10 cellular contexts compared by ENCODE assay signal in the genomic region with DNA sequence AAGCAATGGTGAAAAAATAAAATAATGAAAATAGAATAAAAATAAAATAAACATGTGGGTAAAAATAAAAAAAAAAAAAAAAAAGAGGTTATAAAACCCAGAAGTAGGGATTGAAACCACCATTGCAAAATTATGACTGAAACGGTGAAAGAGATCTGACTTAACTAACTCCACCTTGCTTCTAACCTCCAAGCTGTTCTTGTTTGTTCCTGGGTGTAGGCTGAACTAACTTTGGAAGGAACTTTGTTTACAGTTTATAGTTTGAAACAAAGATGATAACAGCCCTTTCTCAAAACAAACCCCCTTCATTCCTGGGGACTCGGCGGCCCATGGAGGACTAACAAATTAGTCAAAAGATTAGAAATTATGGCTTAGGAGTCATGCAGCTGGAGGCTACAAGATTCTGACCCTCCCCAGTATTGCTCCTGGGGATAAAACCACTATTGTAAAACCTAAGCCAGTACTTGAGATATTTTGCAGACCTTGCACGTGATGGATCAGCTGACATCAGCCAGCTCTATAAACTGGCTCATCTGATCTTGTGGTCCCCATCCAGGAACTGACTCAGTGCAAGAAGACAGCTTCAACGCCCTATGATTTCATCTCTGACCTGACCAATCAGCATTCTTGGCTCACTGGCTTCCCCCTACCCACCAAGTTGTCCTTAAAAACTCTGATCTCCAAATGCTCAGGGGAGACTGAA. TPM values are rescaled to one million over a fixed set of nuclear protein-coding genes. Genes with fewer than 3 reads are reported as not detected.
DNase-seq lines count a peak whose midpoint lies in the region; ATAC-seq and FAIRE-seq lines count a peak whose summit lies in the region.
"Had no signal": no experiment of that assay in that cellular context is flagged by ENCODE, and none has a peak within 500 bp of the region (broad histone marks: within the 10 kb centered on the region; RNA-seq: fewer than 3 reads in every experiment).

No MANE protein-coding gene starts in this region.

- no peak for ATAC-seq in activated CD8-positive, alpha-beta T cell treated with anti-CD3 and anti-CD28 coated beads, Interleukin-2, amount 10 ng/mL, durations not matched to agents 7 days and 5 days
- ATAC-seq in esophagus mucosa = no peak

- H3K27ac Mint-ChIP-seq in activated CD8-positive, alpha-beta T cell treated with anti-CD3 and anti-CD28 coated beads, Interleukin-2, amount 10 ng/mL, durations not matched to agents 7 days and 5 days = peak overlapping the region; percentile 12

- CTCF ChIA-PET in activated CD8-positive, alpha-beta T cell treated with anti-CD3 and anti-CD28 coated beads, Interleukin-2, amount 10 ng/mL, durations not matched to agents 7 days and 5 days (lab: Charles Lee) = no interaction called here

- peaks cover 27% of the 10 kb centered on the region for H3K4me1 Mint-ChIP-seq in activated CD8-positive, alpha-beta T cell treated with anti-CD3 and anti-CD28 coated beads, Interleukin-2, amount 10 ng/mL, durations not matched to agents 7 days and 5 days (ENCODE audit: low read depth)

- no peaks in the 10 kb centered on the region for H3K27me3 Mint-ChIP-seq in activated CD8-positive, alpha-beta T cell treated with anti-CD3 and anti-CD28 coated beads, Interleukin-2, amount 10 ng/mL, durations not matched to agents 7 days and 5 days (ENCODE audit: low read depth)

- peak; percentile 14 for DNase-seq in stimulated activated CD4-positive, alpha-beta T cell treated with anti-CD3 and anti-CD28 coated beads, Interleukin-4, amount 100 ng/mL, for 24 hours
- no peak for DNase-seq in stimulated activated CD4-positive, alpha-beta T cell treated with anti-CD3 and anti-CD28 coated beads, Interleukin-12 subunit alpha, Interleukin-12 subunit beta, amount 100 ng/mL, for 4 hours
- DNase-seq in activated CD8-positive, alpha-beta T cell treated with anti-CD3 and anti-CD28 coated beads, Interleukin-2, amount 10 ng/mL, durations not matched to agents 7 days and 5 days = peak; percentile 31
- DNase-seq in frontal cortex (ENCODE audit: low spot score in 2 of 2) = no peak
- no peak for DNase-seq in Ammon's horn (ENCODE audit: low spot score)
- DNase-seq in stimulated activated naive CD4-positive, alpha-beta T cell (lab: John Stamatoyannopoulos, UW) = no peak
- DNase-seq in nucleus accumbens (lab: John Stamatoyannopoulos, UW) = no peak
- DNase-seq: NCI-H146, stomach had no signal

- H3K36me3 Mint-ChIP-seq in activated CD8-positive, alpha-beta T cell treated with anti-CD3 and anti-CD28 coated beads, Interleukin-2, amount 10 ng/mL, durations not matched to agents 7 days and 5 days (ENCODE audit: low read depth) = peaks cover 60% of the 10 kb centered on the region

- no peak overlapping the region for H3K4me3 Mint-ChIP-seq in activated CD8-positive, alpha-beta T cell treated with anti-CD3 and anti-CD28 coated beads, Interleukin-2, amount 10 ng/mL, durations not matched to agents 7 days and 5 days

- peak; percentile 77 for FAIRE-seq in frontal cortex (lab: Jason Lieb, UNC)

- POLR2A ChIA-PET in activated CD8-positive, alpha-beta T cell treated with anti-CD3 and anti-CD28 coated beads, Interleukin-2, amount 10 ng/mL, durations not matched to agents 7 days and 5 days (lab: Charles Lee) = no interaction called here

- H3K9me3 Mint-ChIP-seq in activated CD8-positive, alpha-beta T cell treated with anti-CD3 and anti-CD28 coated beads, Interleukin-2, amount 10 ng/mL, durations not matched to agents 7 days and 5 days (ENCODE audit: insufficient read depth) = no peaks in the 10 kb centered on the region

RNA-seq across cellular contexts. Expression of a gene that starts 30.4 kb away (rescaled TPM):
- 10 to 100 TPM; 59.3 to 61.1 TPM for total RNA-seq in activated CD8-positive, alpha-beta T cell treated with anti-CD3 and anti-CD28 coated beads, Interleukin-2, amount 10 ng/mL, durations not matched to agents 7 days and 5 days
- 2.9 TPM for total RNA-seq in frontal cortex
- 4.6 TPM for total RNA-seq in esophagus mucosa

RNA-seq across cellular contexts. Expression of a gene that starts 47.0 kb away (rescaled TPM):
- 1 to 10 TPM; 1.2 to 1.3 TPM for total RNA-seq in activated CD8-positive, alpha-beta T cell treated with anti-CD3 and anti-CD28 coated beads, Interleukin-2, amount 10 ng/mL, durations not matched to agents 7 days and 5 days
- total RNA-seq in frontal cortex = 17.1 TPM
- 70.1 TPM for total RNA-seq in esophagus mucosa

Comparison
In these comparisons a context has a peak if more than half of its experiments do, and no peak if none do; other contexts are left out.
1. DNase-seq: peak in stimulated activated CD4-positive, alpha-beta T cell treated with anti-CD3 and anti-CD28 coated beads, Interleukin-4, amount 100 ng/mL, for 24 hours (single experiment) and activated CD8-positive, alpha-beta T cell treated with anti-CD3 and anti-CD28 coated beads, Interleukin-2, amount 10 ng/mL, durations not matched to agents 7 days and 5 days (single experiment); none in stimulated activated CD4-positive, alpha-beta T cell treated with anti-CD3 and anti-CD28 coated beads, Interleukin-12 subunit alpha, Interleukin-12 subunit beta, amount 100 ng/mL, for 4 hours (single experiment), frontal cortex (0 of 2), Ammon's horn (single experiment), stimulated activated naive CD4-positive, alpha-beta T cell (0 of 6) and nucleus accumbens (0 of 56).
2. RNA of a gene that starts 30.4 kb away (total RNA-seq): 59.3 to 61.1 TPM in activated CD8-positive, alpha-beta T cell treated with anti-CD3 and anti-CD28 coated beads, Interleukin-2, amount 10 ng/mL, durations not matched to agents 7 days and 5 days; 4.6 TPM in esophagus mucosa (single experiment) and 2.9 TPM in frontal cortex (single experiment); every median in the first group is over 10 times any median in the second.